In genomic region chr7:73738612-73739386, GRCh38 we compare ENCODE assay signal across 7 cellular contexts. TPM values are rescaled to one million over a fixed set of nuclear protein-coding genes. Genes with fewer than 3 reads are reported as not detected.
DNase-seq lines count a peak whose midpoint lies in the region; ATAC-seq and TF ChIP-seq lines count a peak whose summit lies in the region.

Gene ABHD11, minus strand, starts transcription at chr7:73738802. Its CDS starts 32 bp downstream, at chr7:73738770.

- TF ChIP-seq CTCF in astrocyte of the cerebellum (IDR thresholded peaks at IDR 0.05; ENCODE audit: low read depth, low read length, missing control alignments), result no peak

- in situ Hi-C loops in astrocyte of the cerebellum (cut with HindIII; ENCODE audit: low sequenced_read_pairs), result no loop called here

- H3K4me3 ChIP-seq in astrocyte of the cerebellum (ENCODE audit: low read depth, low read length), result peak within 1 kb of the TSS; percentile 90

- DNase-seq in NCI-H2081 (lab: John Stamatoyannopoulos, UW) (peak; percentile 98 to 100), T-helper 9 cell (peak; percentile 99), astrocyte of the cerebellum (ENCODE audit: low read depth) (peak; percentile 89), hepatic stellate cell (ENCODE audit: low spot score) (peak; percentile 94), renal cortical epithelial cell (ENCODE audit: low read depth) (peak; percentile 87)

- peak; percentile 88 for ATAC-seq in GM18511 (IDR thresholded peaks at IDR 0.05; ENCODE audit: unreplicated experiment)
- ATAC-seq in HG03025 (IDR thresholded peaks at IDR 0.05; ENCODE audit: low FRiP score, unreplicated experiment), result peak; percentile 81

RNA-seq across cellular contexts. Expression of gene ABHD11, which starts in this region (rescaled TPM):
- total RNA-seq in renal cortical epithelial cell, result 20.4 and 67.2 TPM in 2 replicates

Comparison
In these comparisons a context has a peak if more than half of its experiments do, and no peak if none do; other contexts are left out.
1. Peak in every context shown above with its lines: DNase-seq, ATAC-seq and H3K4me3 ChIP-seq.